ENCODE assay signal across 8 cellular contexts in genomic region chrX:45801554-45801953, GRCh38.
DNase-seq lines count a peak whose midpoint lies in the region; ATAC-seq, FAIRE-seq and TF ChIP-seq lines count a peak whose summit lies in the region.

No MANE protein-coding gene starts in this region.

- H3K9me3 ChIP-seq in A549 (no peaks in the 10 kb centered on the region), adrenal gland (replicated peaks in 1 of 3) (no peaks in the 10 kb centered on the region), mucosa of descending colon (no peaks in the 10 kb centered on the region)

- POLR2A ChIA-PET in A549 (lab: Yijun Ruan, JAX) = interaction anchor here (0.6 kb wide), 3 partner anchors 27 to 37 kb away, joined by 3 to 4 read pairs (median 3); no protein-coding TSS in a partner anchor

- H3K36me3 ChIP-seq in adrenal gland (replicated peaks in 1 of 2) (no peaks in the 10 kb centered on the region), mucosa of descending colon (ENCODE audit: low read depth) (no peaks in the 10 kb centered on the region)

- peak; percentile 69 to 81; a peak in 5 of 6 replicates for ATAC-seq in A549
- peak; percentile 61 for ATAC-seq in mucosa of descending colon
- ATAC-seq in HG03108 (IDR thresholded peaks at IDR 0.05; ENCODE audit: unreplicated experiment) = no peak
- no peak for ATAC-seq in GM19463 (IDR thresholded peaks at IDR 0.05; ENCODE audit: unreplicated experiment)

- no peak for TF ChIP-seq POLR2A in A549 (IDR thresholded peaks at IDR 0.05; ENCODE audit: low read length)
- TF ChIP-seq POLR2A in adrenal gland (IDR thresholded peaks at IDR 0.05) = no peak

- DNase-seq in A549 (ENCODE audit: low read depth in 1 of 2, low spot score in 1 of 2) (peak in 1 of 2 experiments; percentile 62), NCI-H146 (lab: John Stamatoyannopoulos, UW) (peak; percentile 3), adrenal gland (no peak), mucosa of descending colon (no peak), T1000 (lab: John Stamatoyannopoulos, UW) (no peak)

- H3K4me3 ChIP-seq in A549 (peak overlapping the region; percentile 33), adrenal gland (no peak overlapping the region), mucosa of descending colon (no peak overlapping the region)

- peaks cover 90% of the 10 kb centered on the region for H3K4me1 ChIP-seq in A549
- H3K4me1 ChIP-seq in adrenal gland (replicated peaks in 1 of 2) = no peaks in the 10 kb centered on the region
- H3K4me1 ChIP-seq in mucosa of descending colon (ENCODE audit: low read depth) = no peaks in the 10 kb centered on the region

- H3K27ac ChIP-seq in A549 = peak overlapping the region; percentile 84 to 91
- no peak overlapping the region for H3K27ac ChIP-seq in adrenal gland

- peak; percentile 89 for FAIRE-seq in A549 (lab: Jason Lieb, UNC)

- TF ChIP-seq CTCF in A549 (IDR thresholded peaks at IDR 0.05) (peak; percentile 48), GM12873 (IDR thresholded peaks at IDR 0.05; ENCODE audit: insufficient read depth, low read depth, low read length, missing control alignments) (peak; percentile 36), adrenal gland (IDR thresholded peaks at IDR 0.05) (peak; percentile 16 to 48 (median 26)), mucosa of descending colon (IDR thresholded peaks at IDR 0.05) (no peak)

- peak; percentile 29 to 53; a peak in 4 of 5 replicates for TF ChIP-seq RAD21 in A549 (conservative IDR thresholded peaks at IDR 0.05 in 1 of 2, IDR thresholded peaks at IDR 0.05 in 1 of 2)

- intact Hi-C loops in adrenal gland (cut with DNase I) = no loop called here
- intact Hi-C loops in mucosa of descending colon (cut with DNase I, micrococcal nuclease) = no loop called here

- 2% methylated on average over 6 of the region's 6 CpGs for WGBS in A549 (ENCODE audit: missing lambda C conversion rate)
- 22 to 28% (median 27%) methylated on average over 6 of the region's 6 CpGs for WGBS in adrenal gland, 4 donors

- CTCF ChIA-PET in A549 (lab: Yijun Ruan, JAX) = interaction anchor here (0.7 to 3.1 kb wide), 22 partner anchors 15 to 607 kb away, joined by 3 to 12 read pairs (median 6); no protein-coding TSS in a partner anchor

- peaks cover 45% of the 10 kb centered on the region for H3K27me3 ChIP-seq in adrenal gland

- H3K4me2 ChIP-seq in A549 = peak overlapping the region; percentile 90

- no peak for TF ChIP-seq EP300 in A549 (IDR thresholded peaks at IDR 0.05)

TF ChIP-seq in A549, 52 proteins besides CTCF, POLR2A, EP300 and RAD21:
- TF ChIP-seq SMC3 (IDR thresholded peaks at IDR 0.05) = peak; percentile 40; the same call in 2 of the 3 replicates
- TF ChIP-seq ATOH8 (CRISPR knock-in tag; IDR thresholded peaks at IDR 0.05; ENCODE audit: low read depth) = no peak

Comparison
In these comparisons a context has a peak if more than half of its experiments do, and no peak if none do; other contexts are left out.
1. ATAC-seq: peak in A549 (2 of 2) and mucosa of descending colon (single experiment); none in HG03108 (single experiment) and GM19463 (single experiment).
2. H3K27ac ChIP-seq: peak in A549 (2 of 2); none in adrenal gland (0 of 5).